Comparison of ENCODE assay signal across 12 cellular contexts in genomic region chr16:29641561-29641960, GRCh38. TPM values are rescaled to one million over a fixed set of nuclear protein-coding genes. Genes with fewer than 3 reads are reported as not detected.
DNase-seq lines count a peak whose midpoint lies in the region; ATAC-seq and TF ChIP-seq lines count a peak whose summit lies in the region.
"Had no signal": no experiment of that assay in that cellular context is flagged by ENCODE, and none has a peak within 500 bp of the region (broad histone marks: within the 10 kb centered on the region; RNA-seq: fewer than 3 reads in every experiment).

No MANE protein-coding gene starts in this region.

- H3K14ac ChIP-seq in neuronal stem cell (ENCODE audit: low read length) = no peak overlapping the region

- no peak overlapping the region for H3K27ac Mint-ChIP-seq in endodermal cell
- peak overlapping the region; percentile 61 to 94 for H3K27ac Mint-ChIP-seq in stimulated activated naive CD8-positive, alpha-beta T cell treated with anti-CD3 and anti-CD28 coated beads, Interleukin-15, amount 100 ng/mL, for 72 hours

- H3K18ac ChIP-seq in neuronal stem cell (ENCODE audit: low read length) = no peak overlapping the region

- no peak overlapping the region for H2BK15ac ChIP-seq in neuronal stem cell (ENCODE audit: low read length)

- no peak overlapping the region for H2AK5ac ChIP-seq in neuronal stem cell (ENCODE audit: low read depth, low read length)

- H3K36me3 Mint-ChIP-seq in activated T-cell treated with anti-CD3 and anti-CD28 coated beads, Interleukin-2, amount 50 U/mL, for 4 hours (ENCODE audit: insufficient read depth) = no peaks in the 10 kb centered on the region
- H3K36me3 Mint-ChIP-seq in endodermal cell (ENCODE audit: low read depth) = no peaks in the 10 kb centered on the region

- H2AFZ ChIP-seq in OCI-LY1 (ENCODE audit: low read length) (no peak overlapping the region), neuronal stem cell (ENCODE audit: low read length) (no peak overlapping the region)

- H3K9me3 ChIP-seq in OCI-LY1 (ENCODE audit: low read length) (no peaks in the 10 kb centered on the region), endodermal cell (ENCODE audit: control insufficient read depth, low read length) (no peaks in the 10 kb centered on the region), neuronal stem cell (replicated peaks in 1 of 2; ENCODE audit: control insufficient read depth in 2 of 2, insufficient read depth in 1 of 2, low read depth in 1 of 2, low read length in 2 of 2) (no peaks in the 10 kb centered on the region)

- no peak for DNase-seq in activated T-cell treated with anti-CD3 and anti-CD28 coated beads, Interleukin-2, amount 50 U/mL, for 4 hours
- DNase-seq in activated T-cell treated with anti-CD3 and anti-CD28 coated beads, Interleukin-2, amount 50 U/mL, for 48 hours = no peak
- DNase-seq in endodermal cell (no peak), neuronal stem cell (ENCODE audit: low spot score) (no peak)
- DNase-seq in stimulated activated naive CD8-positive, alpha-beta T cell treated with anti-CD3 and anti-CD28 coated beads, Interleukin-15, amount 100 ng/mL, for 72 hours = no peak
- DNase-seq in stimulated activated naive CD4-positive, alpha-beta T cell treated with Interleukin-2 at 50 U/mL for 16 hours (lab: John Stamatoyannopoulos, UW) = no peak
- DNase-seq: NCI-H1694, nucleus accumbens, T1000 had no signal

- H3K27me3 Mint-ChIP-seq in activated T-cell treated with anti-CD3 and anti-CD28 coated beads, Interleukin-2, amount 50 U/mL, for 4 hours (ENCODE audit: low read depth) = no peaks in the 10 kb centered on the region
- H3K27me3 Mint-ChIP-seq in endodermal cell (ENCODE audit: insufficient read depth) = no peaks in the 10 kb centered on the region
- H3K27me3 Mint-ChIP-seq in stimulated activated naive CD8-positive, alpha-beta T cell treated with anti-CD3 and anti-CD28 coated beads, Interleukin-15, amount 100 ng/mL, for 72 hours = no peaks in the 10 kb centered on the region

- H2BK5ac ChIP-seq in neuronal stem cell (ENCODE audit: low read length) = no peak overlapping the region

- no peak overlapping the region for H3K4me3 Mint-ChIP-seq in activated T-cell treated with anti-CD3 and anti-CD28 coated beads, Interleukin-2, amount 50 U/mL, for 4 hours
- H3K4me3 Mint-ChIP-seq in endodermal cell = no peak overlapping the region
- H3K4me3 Mint-ChIP-seq in stimulated activated naive CD8-positive, alpha-beta T cell treated with anti-CD3 and anti-CD28 coated beads, Interleukin-15, amount 100 ng/mL, for 72 hours = peak overlapping the region; percentile 65 to 81

- no peak overlapping the region for H4K8ac ChIP-seq in neuronal stem cell (ENCODE audit: low read depth, low read length)

- H2BK120ac ChIP-seq in neuronal stem cell (ENCODE audit: low read depth, low read length) = no peak overlapping the region

- H3K4me2 ChIP-seq in OCI-LY1 (ENCODE audit: low read length) (no peak overlapping the region), neuronal stem cell (ENCODE audit: insufficient read depth, low read length, poor library complexity, severe bottlenecking) (no peak overlapping the region)

- 84 to 93% methylated on average over 3 of the region's 3 CpGs for WGBS in endodermal cell (ENCODE audit: insufficient coverage in 1 of 2, insufficient read length in 1 of 2), 2 experiments
- no CpG with 5 or more reads among the region's 3 CpGs for WGBS in neuronal stem cell (ENCODE audit: extremely low coverage in 2 of 2, insufficient read length in 2 of 2, insufficient replicate concordance in 1 of 2), 2 donors

- H3K4me1 Mint-ChIP-seq in activated T-cell treated with anti-CD3 and anti-CD28 coated beads, Interleukin-2, amount 50 U/mL, for 4 hours (ENCODE audit: low read depth) = peaks cover 32% of the 10 kb centered on the region
- H3K4me1 Mint-ChIP-seq in endodermal cell = no peaks in the 10 kb centered on the region
- peaks cover 50% of the 10 kb centered on the region for H3K4me1 Mint-ChIP-seq in stimulated activated naive CD8-positive, alpha-beta T cell treated with anti-CD3 and anti-CD28 coated beads, Interleukin-15, amount 100 ng/mL, for 72 hours

- peak; percentile 54; the same call in 1 of the 2 replicates for TF ChIP-seq CTCF in OCI-LY1 (IDR thresholded peaks at IDR 0.05; ENCODE audit: low read length)
- peak; percentile 45 for TF ChIP-seq CTCF in endodermal cell (conservative IDR thresholded peaks at IDR 0.05)

- no peak overlapping the region for H3K4ac ChIP-seq in neuronal stem cell (ENCODE audit: low read length)

- H3K79me2 ChIP-seq in OCI-LY1 (ENCODE audit: insufficient read depth, low read length) = no peaks in the 10 kb centered on the region

- H3K9ac ChIP-seq in OCI-LY1 (ENCODE audit: low read length) = no peak overlapping the region
- no peak overlapping the region for H3K9ac ChIP-seq in endodermal cell (ENCODE audit: extremely low read depth, low read length, poor library complexity, severe bottlenecking)
- no peak overlapping the region for H3K9ac ChIP-seq in neuronal stem cell (ENCODE audit: low read depth, low read length, poor library complexity)

- no peak overlapping the region for H4K91ac ChIP-seq in neuronal stem cell (ENCODE audit: low read depth, low read length, poor library complexity)

- H2BK12ac ChIP-seq in neuronal stem cell (ENCODE audit: low read length) = no peak overlapping the region

- no peak overlapping the region for H3K23ac ChIP-seq in neuronal stem cell (ENCODE audit: low read depth, low read length, poor library complexity)

- peak; percentile 44 to 53 for ATAC-seq in activated T-cell treated with anti-CD3 and anti-CD28 coated beads, Interleukin-2, amount 50 U/mL, for 4 hours
- ATAC-seq in stimulated activated naive CD8-positive, alpha-beta T cell treated with anti-CD3 and anti-CD28 coated beads, Interleukin-15, amount 100 ng/mL, for 72 hours = peak; percentile 72
- no peak for ATAC-seq in HG03439 (IDR thresholded peaks at IDR 0.05; ENCODE audit: unreplicated experiment)

- H3K27me3 ChIP-seq in OCI-LY1 (ENCODE audit: insufficient read depth, low read length) (no peaks in the 10 kb centered on the region), endodermal cell (ENCODE audit: control insufficient read depth, insufficient read depth, low read length, poor library complexity, severe bottlenecking) (no peaks in the 10 kb centered on the region), neuronal stem cell (ENCODE audit: control insufficient read depth in 3 of 3, insufficient read depth in 3 of 3, low read depth in 1 of 3, low read length in 3 of 3) (no peaks in the 10 kb centered on the region)

- H3K27ac ChIP-seq in OCI-LY1 (ENCODE audit: low read depth, low read length, poor library complexity, severe bottlenecking) (no peak overlapping the region), endodermal cell (ENCODE audit: low read depth, low read length) (no peak overlapping the region), neuronal stem cell (replicated peaks; ENCODE audit: low read length) (no peak overlapping the region)

- no peaks in the 10 kb centered on the region for H4K20me1 ChIP-seq in OCI-LY1 (ENCODE audit: insufficient read depth, low read length)

- H3K36me3 ChIP-seq in OCI-LY1 (ENCODE audit: insufficient read depth, low read length) = no peaks in the 10 kb centered on the region
- H3K36me3 ChIP-seq in endodermal cell (ENCODE audit: control insufficient read depth, insufficient read depth, low read length) = no peaks in the 10 kb centered on the region
- H3K36me3 ChIP-seq in neuronal stem cell (replicated peaks in 1 of 2; ENCODE audit: control insufficient read depth in 2 of 2, insufficient read depth in 2 of 2, low read length in 2 of 2) = no peaks in the 10 kb centered on the region

- H3K9me2 ChIP-seq in OCI-LY1 (ENCODE audit: low read depth, low read length) = no peaks in the 10 kb centered on the region

- no peaks in the 10 kb centered on the region for H3K79me1 ChIP-seq in neuronal stem cell (ENCODE audit: low read depth, low read length)

- no peaks in the 10 kb centered on the region for H3F3A ChIP-seq in OCI-LY1 (ENCODE audit: insufficient read depth, low read length)

- H3K4me3 ChIP-seq in OCI-LY1 (ENCODE audit: low read depth, low read length, poor library complexity, severe bottlenecking) = no peak overlapping the region
- no peak overlapping the region for H3K4me3 ChIP-seq in endodermal cell (ENCODE audit: low read length)
- no peak overlapping the region for H3K4me3 ChIP-seq in neuronal stem cell (ENCODE audit: low read length in 2 of 2)

- H3K9me3 Mint-ChIP-seq in activated T-cell treated with anti-CD3 and anti-CD28 coated beads, Interleukin-2, amount 50 U/mL, for 4 hours = no peaks in the 10 kb centered on the region
- no peaks in the 10 kb centered on the region for H3K9me3 Mint-ChIP-seq in endodermal cell
- peaks cover 0 to 6% of the 10 kb centered on the region in 2 donors for H3K9me3 Mint-ChIP-seq in stimulated activated naive CD8-positive, alpha-beta T cell treated with anti-CD3 and anti-CD28 coated beads, Interleukin-15, amount 100 ng/mL, for 72 hours

- H3K4me1 ChIP-seq in OCI-LY1 (ENCODE audit: insufficient read depth, low read length, severe bottlenecking) = peaks cover 22% of the 10 kb centered on the region
- H3K4me1 ChIP-seq in endodermal cell (ENCODE audit: control insufficient read depth, insufficient read depth, low read length) = no peaks in the 10 kb centered on the region
- peaks cover 0 to 2% of the 10 kb centered on the region in 2 donors for H3K4me1 ChIP-seq in neuronal stem cell (ENCODE audit: control insufficient read depth in 2 of 2, insufficient read depth in 1 of 2, low read depth in 1 of 2, low read length in 2 of 2)

RNA-seq across cellular contexts. Expression of gene SPN, which starts 21.5 kb away (rescaled TPM):
- total RNA-seq in activated T-cell treated with anti-CD3 and anti-CD28 coated beads, Interleukin-2, amount 50 U/mL, for 4 hours = 10 to 100 TPM; 37.5 to 41.0 (median 39.9) TPM
- total RNA-seq in endodermal cell = under 1 TPM in 1 of 2 donors, not detected in 1; 0.86 TPM
- polyA plus RNA-seq in endodermal cell (2013, experiment 1 of 2) = 0.28 TPM
- polyA plus RNA-seq in endodermal cell (2013, experiment 2 of 2) = 0.29 TPM
- 0.25 TPM for polyA plus RNA-seq in neuronal stem cell (2013, experiment 1 of 2)
- 0.17 TPM for polyA plus RNA-seq in neuronal stem cell (2013, experiment 2 of 2)
- total RNA-seq: glomerular endothelial cell had no signal

RNA-seq across cellular contexts. Expression of gene QPRT, which starts 37.4 kb away (rescaled TPM):
- 1 to 10 TPM; 1.9 to 3.0 (median 2.1) TPM for total RNA-seq in activated T-cell treated with anti-CD3 and anti-CD28 coated beads, Interleukin-2, amount 50 U/mL, for 4 hours
- 100 to 1,000 TPM in 1 of 2 donors, 10 to 100 TPM in 1; 92.3 to 109 TPM for total RNA-seq in endodermal cell
- 102 TPM for polyA plus RNA-seq in endodermal cell (2013, experiment 1 of 2)
- polyA plus RNA-seq in endodermal cell (2013, experiment 2 of 2) = 98.7 TPM
- 165 TPM for polyA plus RNA-seq in neuronal stem cell (2013, experiment 1 of 2)
- 168 TPM for polyA plus RNA-seq in neuronal stem cell (2013, experiment 2 of 2)

Comparison
In these comparisons a context has a peak if more than half of its experiments do, and no peak if none do; other contexts are left out.
1. H3K4me3 Mint-ChIP-seq: peak in stimulated activated naive CD8-positive, alpha-beta T cell treated with anti-CD3 and anti-CD28 coated beads, Interleukin-15, amount 100 ng/mL, for 72 hours (2 of 2); none in activated T-cell treated with anti-CD3 and anti-CD28 coated beads, Interleukin-2, amount 50 U/mL, for 4 hours (single experiment) and endodermal cell (single experiment).
2. RNA of gene SPN, which starts 21.5 kb away (total RNA-seq): 37.5 to 41.0 TPM in activated T-cell treated with anti-CD3 and anti-CD28 coated beads, Interleukin-2, amount 50 U/mL, for 4 hours; 0.86 TPM in endodermal cell; every median in the first group is over 10 times any median in the second.
3. RNA of gene QPRT, which starts 37.4 kb away (total RNA-seq): 92.3 to 109 TPM in endodermal cell; 1.9 to 3.0 TPM in activated T-cell treated with anti-CD3 and anti-CD28 coated beads, Interleukin-2, amount 50 U/mL, for 4 hours; every median in the first group is over 10 times any median in the second.